9 cellular contexts compared by ENCODE assay signal in genomic region chr19:5690955-5691204, GRCh38. TPM values are rescaled to one million over a fixed set of nuclear protein-coding genes. Genes with fewer than 3 reads are reported as not detected.
A peak's percentile ranks its signal among the peaks of the same experiment; 100 is the strongest.
DNase-seq lines count a peak whose midpoint lies in the region; ATAC-seq and TF ChIP-seq lines count a peak whose summit lies in the region.
"Had no signal": no experiment of that assay in that cellular context is flagged by ENCODE, and none has a peak within 500 bp of the region (broad histone marks: within the 10 kb centered on the region; RNA-seq: fewer than 3 reads in every experiment).

No MANE protein-coding gene starts in this region.

- H3K4me2 ChIP-seq in GM23338: peak overlapping the region; percentile 93

- H3K9me2 ChIP-seq in GM23338 (ENCODE audit: insufficient read depth): no peaks in the 10 kb centered on the region

- H3K27ac Mint-ChIP-seq in GM23338 (peak overlapping the region; percentile 99), T-cell (peak overlapping the region; percentile 93 to 94)

- no peaks in the 10 kb centered on the region for H3K27me3 ChIP-seq in GM23338 (ENCODE audit: insufficient read depth)

- POLR2A ChIA-PET in T-cell (lab: Charles Lee): interaction anchor here in 1 of 2 donors (1.3 kb wide), 1 partner anchor 28 kb away, joined by 9 read pairs; no protein-coding TSS in a partner anchor

- H3K36me3 ChIP-seq in GM23338 (ENCODE audit: insufficient read depth): no peaks in the 10 kb centered on the region

- in situ Hi-C loops in GM13977 (cut with MboI; ENCODE audit: low pct_unique_long_range_greater_than_20kb, low sequenced_read_pairs, unreplicated experiment): no loop called here

- DNase-seq in GM23338 (ENCODE audit: low spot score): no peak
- DNase-seq in T-cell: peak in 4 of 34 experiments; percentile 25 to 55 (median 37)
- DNase-seq in fibroblast of villous mesenchyme (ENCODE audit: low read depth): peak; percentile 36
- DNase-seq in skeletal muscle cell (ENCODE audit: low read depth): no peak
- no peak for DNase-seq in NOMO-1 treated with DMSO at 0.1 percent for 48 hours (lab: John Stamatoyannopoulos, UW; ENCODE audit: unreplicated experiment)
- DNase-seq in cortex of kidney (lab: John Stamatoyannopoulos, UW): no peak
- DNase-seq in activated effector memory CD4-positive, alpha-beta T cell treated with anti-CD3 and anti-CD28 coated beads, Interleukin-2, amount 50 U/mL, for 16 hours: no peak
- DNase-seq in GM13977 (ENCODE audit: low spot score): no peak

- peak overlapping the region; percentile 95; the same call in 1 of the 2 replicates for H3K27ac ChIP-seq in GM23338 (ENCODE audit: low read depth)

- H3K4me1 Mint-ChIP-seq in GM23338 (peaks cover 6% of the 10 kb centered on the region; the same call in 1 of the 3 replicates), T-cell (peaks cover 26 to 39% (median 32%) of the 10 kb centered on the region in 3 donors)

- CTCF ChIA-PET in T-cell (lab: Charles Lee): interaction anchor here in 1 of 2 donors (0.6 to 3.1 kb wide), 3 partner anchors 29 to 297 kb away, joined by 3 to 18 read pairs (median 3); partner anchors contain the start of genes CATSPERD and LONP1

- peaks cover 2% of the 10 kb centered on the region; the same call in 1 of the 2 replicates for H3K4me1 ChIP-seq in GM23338 (ENCODE audit: insufficient read depth)

- ATAC-seq in GM23338 (no peak), T-cell (replicated peaks in 1 of 4) (no peak)

- no peak overlapping the region for H2AFZ ChIP-seq in GM23338

- H3K79me2 ChIP-seq in GM23338 (replicated peaks; ENCODE audit: insufficient read depth): peaks cover 27% of the 10 kb centered on the region

- TF ChIP-seq CTCF in GM23338 (conservative IDR thresholded peaks at IDR 0.05; ENCODE audit: low read depth in 2 of 2) (no peak), fibroblast of villous mesenchyme (IDR thresholded peaks at IDR 0.05; ENCODE audit: insufficient read depth, low read depth, low read length) (no peak), GM13977 (IDR thresholded peaks at IDR 0.05; ENCODE audit: extremely low read depth, insufficient read depth, missing control alignments) (no peak)

- H4K20me1 ChIP-seq in GM23338 (replicated peaks; ENCODE audit: insufficient read depth): peaks cover 6% of the 10 kb centered on the region; the same call in 1 of the 2 replicates

- H3K27me3 Mint-ChIP-seq in GM23338 (ENCODE audit: insufficient read depth, low read depth, poor library complexity) (peaks cover 53% of the 10 kb centered on the region), T-cell (no peaks in the 10 kb centered on the region)

- H3K4me3 Mint-ChIP-seq in GM23338: peak overlapping the region; percentile 100
- peak overlapping the region; percentile 92 to 98 (median 94) for H3K4me3 Mint-ChIP-seq in T-cell

- H3K4me3 ChIP-seq in GM23338 (peak overlapping the region; percentile 100), fibroblast of villous mesenchyme (ENCODE audit: low read depth, low read length) (peak overlapping the region; percentile 93), skeletal muscle cell (ENCODE audit: low read depth, low read length) (peak overlapping the region; percentile 95)

- H3K36me3 Mint-ChIP-seq in GM23338 (ENCODE audit: low read depth) (peaks cover 54% of the 10 kb centered on the region), T-cell (no peaks in the 10 kb centered on the region)

- H3F3A ChIP-seq in GM23338 (replicated peaks; ENCODE audit: low read depth): peaks cover 22% of the 10 kb centered on the region

- peaks cover 8% of the 10 kb centered on the region; the same call in 1 of the 3 replicates for H3K9me3 Mint-ChIP-seq in GM23338
- H3K9me3 Mint-ChIP-seq in T-cell: no peaks in the 10 kb centered on the region

TF ChIP-seq in GM23338, 12 proteins besides CTCF, POLR2A, EP300 and RAD21:
- no peak for TF ChIP-seq ETS1 (IDR thresholded peaks at IDR 0.05)
TF ChIP-seq in GM23338: peak in this region for 0.

RNA-seq across cellular contexts. Expression of gene RPL36, which starts 0.8 kb away (rescaled TPM):
- 575 and 895 TPM in 2 replicates for total RNA-seq in GM23338 (2014; rRNA removed; shearing (Covaris generic))
- 3,204 and 3,480 TPM in 2 replicates for polyA plus RNA-seq in GM23338 (2016; fragmentation: Nextera tagmentation; extraction: Ambion mirVana)
- total RNA-seq in T-cell (1,000 to 10,000 TPM; 1,208 to 1,613 (median 1,528) TPM), fibroblast of villous mesenchyme (257 and 261 TPM in 2 replicates)

RNA-seq across cellular contexts. Expression of gene HSD11B1L, which starts 10.1 kb away (rescaled TPM):
- total RNA-seq in GM23338 (2014; rRNA removed; shearing (Covaris generic)): 12.9 and 14.6 TPM in 2 replicates
- polyA plus RNA-seq in GM23338 (2016; fragmentation: Nextera tagmentation; extraction: Ambion mirVana): 17.8 and 18.4 TPM in 2 replicates
- total RNA-seq in T-cell: 1 to 10 TPM; 3.2 to 6.1 (median 4.4) TPM
- 6.5 and 9.0 TPM in 2 replicates for total RNA-seq in fibroblast of villous mesenchyme

RNA-seq across cellular contexts. Expression of gene MICOS13, which starts 10.6 kb away (rescaled TPM):
- total RNA-seq in GM23338 (2014; rRNA removed; shearing (Covaris generic)): 9.1 and 15.5 TPM in 2 replicates
- 54.6 and 63.8 TPM in 2 replicates for polyA plus RNA-seq in GM23338 (2016; fragmentation: Nextera tagmentation; extraction: Ambion mirVana)
- total RNA-seq in T-cell (10 to 100 TPM; 29.3 to 64.5 (median 57.0) TPM), fibroblast of villous mesenchyme (21.2 and 31.9 TPM in 2 replicates)

RNA-seq across cellular contexts. Expression of gene LONP1, which starts 29.1 kb away (rescaled TPM):
- total RNA-seq in GM23338 (2014; rRNA removed; shearing (Covaris generic)): 123 and 137 TPM in 2 replicates
- 64.5 and 68.6 TPM in 2 replicates for polyA plus RNA-seq in GM23338 (2016; fragmentation: Nextera tagmentation; extraction: Ambion mirVana)
- total RNA-seq in T-cell (10 to 100 TPM; 70.0 to 83.9 (median 81.8) TPM), fibroblast of villous mesenchyme (65.2 and 116 TPM in 2 replicates)

RNA-seq across cellular contexts. Expression of gene CATSPERD, which starts 29.6 kb away (rescaled TPM):
- total RNA-seq in GM23338 (2014; rRNA removed; shearing (Covaris generic)): 0.17 TPM in 1 of 2 replicates, not detected in the other
- 0.56 TPM in 1 of 2 replicates, not detected in the other for polyA plus RNA-seq in GM23338 (2016; fragmentation: Nextera tagmentation; extraction: Ambion mirVana)
- total RNA-seq in T-cell (not detected), fibroblast of villous mesenchyme (not detected in 2 replicates)
- total RNA-seq: NCI-H460 had no signal
